In the genomic region with DNA sequence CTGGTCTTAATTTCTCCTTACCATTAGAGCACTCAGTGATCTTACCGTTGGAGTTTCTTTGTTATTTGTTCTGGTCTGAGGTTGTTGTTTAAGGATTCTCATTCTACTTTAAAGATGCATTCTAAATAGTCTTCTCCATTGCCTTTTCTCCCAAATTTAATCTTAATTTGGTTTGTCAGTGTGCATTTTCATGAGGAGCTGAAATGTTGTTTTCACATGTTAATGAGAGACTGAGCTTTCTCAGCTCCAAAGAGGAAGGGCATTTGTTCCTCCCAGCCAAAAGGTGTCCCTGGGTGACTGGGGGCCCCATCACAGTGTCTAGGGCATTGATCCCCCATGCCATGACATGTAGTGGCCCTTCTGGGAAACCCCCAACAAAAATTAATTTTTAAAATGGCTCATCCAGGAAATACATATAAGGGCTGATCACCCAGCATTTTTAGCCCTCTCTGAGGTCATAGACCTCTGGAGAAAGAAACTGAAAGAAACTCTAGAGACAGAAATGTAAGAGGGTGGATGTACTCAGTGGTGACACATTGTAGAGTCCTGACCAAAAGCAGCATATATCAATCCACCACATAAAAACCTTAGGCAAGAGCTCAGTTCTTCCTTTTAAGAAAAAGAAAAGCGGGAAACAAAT, we compare ENCODE assay signal across 10 cellular contexts.
DNase-seq lines count a peak whose midpoint lies in the region; ATAC-seq and TF ChIP-seq lines count a peak whose summit lies in the region.
"Had no signal": no experiment of that assay in that cellular context is flagged by ENCODE, and none has a peak within 500 bp of the region (broad histone marks: within the 10 kb centered on the region; RNA-seq: fewer than 3 reads in every experiment).

No MANE protein-coding gene starts in this region.

- H3K36me3 Mint-ChIP-seq in activated naive CD8-positive, alpha-beta T cell treated with anti-CD3 and anti-CD28 coated beads for 36 hours = peaks cover 2% of the 10 kb centered on the region
- H3K36me3 Mint-ChIP-seq in immature natural killer cell = no peaks in the 10 kb centered on the region

- H3K9me3 ChIP-seq in Peyer's patch = no peaks in the 10 kb centered on the region

- H3K27me3 ChIP-seq in Peyer's patch = no peaks in the 10 kb centered on the region

- no peak overlapping the region for H3K27ac ChIP-seq in Peyer's patch
- H3K27ac ChIP-seq: skin epidermis had no signal

- no peak for TF ChIP-seq POLR2A in Peyer's patch (IDR thresholded peaks at IDR 0.05)

- no peaks in the 10 kb centered on the region for H3K36me3 ChIP-seq in Peyer's patch

- no peak overlapping the region for H3K4me3 ChIP-seq in Peyer's patch
- H3K4me3 ChIP-seq: skin epidermis had no signal

- H3K27ac Mint-ChIP-seq in activated naive CD8-positive, alpha-beta T cell treated with anti-CD3 and anti-CD28 coated beads for 36 hours = peak overlapping the region; percentile 47
- H3K27ac Mint-ChIP-seq in immature natural killer cell = no peak overlapping the region

- no peaks in the 10 kb centered on the region for H3K4me1 ChIP-seq in Peyer's patch

- DNase-seq in AG08396 (ENCODE audit: low spot score) (peak; percentile 39), activated gamma-delta T cell treated with Interleukin-2 at 50 U/mL for 16 hours (no peak), immature natural killer cell (no peak), Peyer's patch (no peak), NCI-H748 (lab: John Stamatoyannopoulos, UW; ENCODE audit: unreplicated experiment) (no peak)
- peak; percentile 6 for DNase-seq in activated naive CD8-positive, alpha-beta T cell treated with anti-CD3 and anti-CD28 coated beads for 36 hours

- TF ChIP-seq CTCF in Peyer's patch (IDR thresholded peaks at IDR 0.05) = no peak

- H3K27me3 Mint-ChIP-seq in activated naive CD8-positive, alpha-beta T cell treated with anti-CD3 and anti-CD28 coated beads for 36 hours = peaks cover 9% of the 10 kb centered on the region
- peaks cover 0 to 7% (median 6%) of the 10 kb centered on the region in 3 donors for H3K27me3 Mint-ChIP-seq in immature natural killer cell (ENCODE audit: low read depth in 3 of 3)

- H3K4me1 Mint-ChIP-seq in activated naive CD8-positive, alpha-beta T cell treated with anti-CD3 and anti-CD28 coated beads for 36 hours = peaks cover 3% of the 10 kb centered on the region
- no peaks in the 10 kb centered on the region for H3K4me1 Mint-ChIP-seq in immature natural killer cell

- peaks cover 7% of the 10 kb centered on the region for H3K9me3 Mint-ChIP-seq in activated naive CD8-positive, alpha-beta T cell treated with anti-CD3 and anti-CD28 coated beads for 36 hours
- peaks cover 2 to 8% (median 5%) of the 10 kb centered on the region in 6 donors for H3K9me3 Mint-ChIP-seq in immature natural killer cell

- peak; percentile 100 for ATAC-seq in GM19372 (IDR thresholded peaks at IDR 0.05; ENCODE audit: low read depth, unreplicated experiment)
- ATAC-seq in HG02981 (IDR thresholded peaks at IDR 0.05; ENCODE audit: unreplicated experiment) = peak; percentile 100
- ATAC-seq: Panc1 had no signal

- H3K4me3 Mint-ChIP-seq in activated naive CD8-positive, alpha-beta T cell treated with anti-CD3 and anti-CD28 coated beads for 36 hours = peak overlapping the region; percentile 27
- no peak overlapping the region for H3K4me3 Mint-ChIP-seq in immature natural killer cell

Comparison
In these comparisons a context has a peak if more than half of its experiments do, and no peak if none do; other contexts are left out.
1. DNase-seq: peak in AG08396 (single experiment) and activated naive CD8-positive, alpha-beta T cell treated with anti-CD3 and anti-CD28 coated beads for 36 hours (single experiment); none in activated gamma-delta T cell treated with Interleukin-2 at 50 U/mL for 16 hours (single experiment), immature natural killer cell (0 of 3), Peyer's patch (0 of 3) and NCI-H748 (single experiment).